Comparison of ENCODE assay signal across 8 cellular contexts in genomic region chr13:21075303-21076264, GRCh38. TPM values are rescaled to one million over a fixed set of nuclear protein-coding genes. Genes with fewer than 3 reads are reported as not detected.
A peak's percentile ranks its signal among the peaks of the same experiment; 100 is the strongest.
DNase-seq lines count a peak whose midpoint lies in the region; ATAC-seq lines count a peak whose summit lies in the region.

No MANE protein-coding gene starts in this region.

- peak overlapping the region; percentile 62 for H3K4me3 ChIP-seq in trophoblast cell (ENCODE audit: low read depth, low read length)

- peak overlapping the region; percentile 86 for H3K4me2 ChIP-seq in trophoblast cell (ENCODE audit: low read length)

- no peak overlapping the region for H2AK5ac ChIP-seq in trophoblast cell (ENCODE audit: low read length)

- no peak overlapping the region for H3K27ac ChIP-seq in trophoblast cell (ENCODE audit: low read depth, low read length)

- no peaks in the 10 kb centered on the region for H3K27me3 ChIP-seq in trophoblast cell (ENCODE audit: insufficient read depth, low read length)

- H3K9me3 Mint-ChIP-seq in activated T-cell treated with anti-CD3 and anti-CD28 coated beads, Interleukin-2, amount 50 U/mL, for 4 hours: no peaks in the 10 kb centered on the region

- no CpG with 5 or more reads among the region's 67 CpGs for WGBS in trophoblast cell (ENCODE audit: extremely low coverage, insufficient coverage, insufficient read length)

- intact Hi-C loops in Right ventricle myocardium superior (cut with DNase I): no loop called here

- H2AFZ ChIP-seq in trophoblast cell (ENCODE audit: insufficient read depth, low read length, poor library complexity): peak overlapping the region; percentile 23

- H3K4ac ChIP-seq in trophoblast cell (ENCODE audit: low read depth, low read length): peak overlapping the region; percentile 58

- peak; percentile 42 to 44 for ATAC-seq in activated T-cell treated with anti-CD3 and anti-CD28 coated beads, Interleukin-2, amount 50 U/mL, for 4 hours
- ATAC-seq in Right ventricle myocardium superior (ENCODE audit: poor library complexity) (peak; percentile 79), HG03439 (IDR thresholded peaks at IDR 0.05; ENCODE audit: unreplicated experiment) (no peak)

- no peak overlapping the region for H3K23ac ChIP-seq in trophoblast cell (ENCODE audit: low read length)

- peak overlapping the region; percentile 89 for H4K91ac ChIP-seq in trophoblast cell (ENCODE audit: low read depth, low read length)

- peak overlapping the region; percentile 24 for H3K14ac ChIP-seq in trophoblast cell (ENCODE audit: low read length)

- H3K79me2 ChIP-seq in trophoblast cell (ENCODE audit: control insufficient read depth, insufficient read depth, low read length, poor library complexity): peaks cover 2% of the 10 kb centered on the region

- H3K36me3 ChIP-seq in trophoblast cell (ENCODE audit: control insufficient read depth in 1 of 2, insufficient read depth in 2 of 2, low read length in 2 of 2): no peaks in the 10 kb centered on the region

- DNase-seq in activated CD4-positive, CD25-positive, alpha-beta regulatory T cell treated with anti-CD3 and anti-CD28 coated beads, Interleukin-2, amount 50 U/mL, for 72 hours: peak; percentile 39
- DNase-seq in activated CD4-positive, CD25-positive, alpha-beta regulatory T cell (lab: John Stamatoyannopoulos, UW): no peak
- peak; percentile 8 for DNase-seq in activated T-cell treated with anti-CD3 and anti-CD28 coated beads, Interleukin-2, amount 50 U/mL, for 4 hours
- DNase-seq in Right ventricle myocardium superior (peak; percentile 74), trophoblast cell (peak in 1 of 2 donors; percentile 23), HuH-7.5 (ENCODE audit: low spot score) (no peak), GM19240 (ENCODE audit: insufficient read length, low spot score) (no peak)

- H2BK120ac ChIP-seq in trophoblast cell (ENCODE audit: insufficient read depth, low read length, poor library complexity): peak overlapping the region; percentile 25

- peaks cover 9% of the 10 kb centered on the region for H3K79me1 ChIP-seq in trophoblast cell (ENCODE audit: low read length)

- H2BK5ac ChIP-seq in trophoblast cell (ENCODE audit: low read depth, low read length, poor library complexity): no peak overlapping the region

- peaks cover 19% of the 10 kb centered on the region for H3K4me1 Mint-ChIP-seq in activated T-cell treated with anti-CD3 and anti-CD28 coated beads, Interleukin-2, amount 50 U/mL, for 4 hours (ENCODE audit: low read depth)

- H2BK12ac ChIP-seq in trophoblast cell (ENCODE audit: low read length): peak overlapping the region; percentile 15

- H3K36me3 Mint-ChIP-seq in activated T-cell treated with anti-CD3 and anti-CD28 coated beads, Interleukin-2, amount 50 U/mL, for 4 hours (ENCODE audit: insufficient read depth): no peaks in the 10 kb centered on the region

- peaks cover 7 to 15% of the 10 kb centered on the region in 2 experiments for H3K4me1 ChIP-seq in trophoblast cell (ENCODE audit: control insufficient read depth in 1 of 2, insufficient read depth in 2 of 2, low read length in 2 of 2)

- H4K8ac ChIP-seq in trophoblast cell (ENCODE audit: low read depth, low read length): peak overlapping the region; percentile 54

- peak overlapping the region; percentile 76 for H3K4me3 Mint-ChIP-seq in activated T-cell treated with anti-CD3 and anti-CD28 coated beads, Interleukin-2, amount 50 U/mL, for 4 hours

- peak overlapping the region; percentile 70 for H3K9ac ChIP-seq in trophoblast cell (ENCODE audit: low read length)

- peak overlapping the region; percentile 63 for H3K18ac ChIP-seq in trophoblast cell (ENCODE audit: low read length)

- H4K12ac ChIP-seq in trophoblast cell (ENCODE audit: low read depth, low read length): peak overlapping the region; percentile 22

- peaks cover 1% of the 10 kb centered on the region for H3K9me3 ChIP-seq in trophoblast cell (ENCODE audit: insufficient read depth, low read depth, low read length)

- peaks cover 24% of the 10 kb centered on the region for H3K27me3 Mint-ChIP-seq in activated T-cell treated with anti-CD3 and anti-CD28 coated beads, Interleukin-2, amount 50 U/mL, for 4 hours (ENCODE audit: low read depth)

RNA-seq across cellular contexts. Expression of gene LATS2, which starts 14.2 kb away (rescaled TPM):
- 1 to 10 TPM in 2 of 3 donors, under 1 TPM in 1; 0.71 to 1.3 (median 1.2) TPM for total RNA-seq in activated T-cell treated with anti-CD3 and anti-CD28 coated beads, Interleukin-2, amount 50 U/mL, for 4 hours
- 22.5 TPM for total RNA-seq in Right ventricle myocardium superior
- 33.1 and 34.6 TPM in 2 replicates for polyA plus RNA-seq in trophoblast cell (2013)

Comparison
In these comparisons a context has a peak if more than half of its experiments do, and no peak if none do; other contexts are left out.
1. DNase-seq: peak in activated CD4-positive, CD25-positive, alpha-beta regulatory T cell treated with anti-CD3 and anti-CD28 coated beads, Interleukin-2, amount 50 U/mL, for 72 hours (single experiment), activated T-cell treated with anti-CD3 and anti-CD28 coated beads, Interleukin-2, amount 50 U/mL, for 4 hours (single experiment) and Right ventricle myocardium superior (single experiment); none in activated CD4-positive, CD25-positive, alpha-beta regulatory T cell (0 of 4), HuH-7.5 (single experiment) and GM19240 (single experiment).
2. RNA of gene LATS2, which starts 14.2 kb away (total RNA-seq): 22.5 TPM in Right ventricle myocardium superior (single experiment); 0.71 to 1.3 TPM in activated T-cell treated with anti-CD3 and anti-CD28 coated beads, Interleukin-2, amount 50 U/mL, for 4 hours; every median in the first group is over 10 times any median in the second.